In genomic region chr18:13801260-13801601, GRCh38 we compare ENCODE assay signal across 11 cellular contexts. TPM values are rescaled to one million over a fixed set of nuclear protein-coding genes. Genes with fewer than 3 reads are reported as not detected.
DNase-seq lines count a peak whose midpoint lies in the region; ATAC-seq and TF ChIP-seq lines count a peak whose summit lies in the region.
"Had no signal": no experiment of that assay in that cellular context is flagged by ENCODE, and none has a peak within 500 bp of the region (broad histone marks: within the 10 kb centered on the region; RNA-seq: fewer than 3 reads in every experiment).

No MANE protein-coding gene starts in this region.

- CTCF ChIA-PET in CD8-positive, alpha-beta T cell (lab: Charles Lee) = no interaction called here

- DNase-seq in CD8-positive, alpha-beta T cell = no peak
- no peak for DNase-seq in SK-N-MC (ENCODE audit: low read depth, low spot score)
- no peak for DNase-seq in fibroblast of villous mesenchyme (ENCODE audit: low read depth)
- DNase-seq in trophoblast cell = no peak
- no peak for DNase-seq in GM20000 (ENCODE audit: low spot score)
- DNase-seq in mucosa of gallbladder (ENCODE audit: low spot score) = no peak
- DNase-seq: cortex of kidney had no signal

- no peak overlapping the region for H4K8ac ChIP-seq in trophoblast cell (ENCODE audit: low read depth, low read length)

- no peak overlapping the region for H3K4ac ChIP-seq in trophoblast cell (ENCODE audit: low read depth, low read length)

- peaks cover 5% of the 10 kb centered on the region for H3K4me1 Mint-ChIP-seq in CD8-positive, alpha-beta T cell (ENCODE audit: low read depth)

- no peak overlapping the region for H3K23ac ChIP-seq in trophoblast cell (ENCODE audit: low read length)

- peak overlapping the region; percentile 74 for H3K4me2 ChIP-seq in trophoblast cell (ENCODE audit: low read length)

- H3K18ac ChIP-seq in trophoblast cell (ENCODE audit: low read length) = no peak overlapping the region

- H3K79me1 ChIP-seq in trophoblast cell (ENCODE audit: low read length) = peaks cover 3% of the 10 kb centered on the region

- no peak for TF ChIP-seq CTCF in CD8-positive, alpha-beta T cell (IDR thresholded peaks at IDR 0.05)
- TF ChIP-seq CTCF in fibroblast of villous mesenchyme (IDR thresholded peaks at IDR 0.05; ENCODE audit: insufficient read depth, low read depth, low read length) = no peak
- no peak for TF ChIP-seq CTCF in GM20000 (IDR thresholded peaks at IDR 0.05; ENCODE audit: extremely low read depth, missing control alignments)

- H4K12ac ChIP-seq in trophoblast cell (ENCODE audit: low read depth, low read length) = no peak overlapping the region

- peaks cover 61% of the 10 kb centered on the region for H3K27me3 Mint-ChIP-seq in CD8-positive, alpha-beta T cell (ENCODE audit: low read depth)

- no peak overlapping the region for H3K14ac ChIP-seq in trophoblast cell (ENCODE audit: low read length)

- H2BK5ac ChIP-seq in trophoblast cell (ENCODE audit: low read depth, low read length, poor library complexity) = no peak overlapping the region

- H3K36me3 Mint-ChIP-seq in CD8-positive, alpha-beta T cell = no peaks in the 10 kb centered on the region

- H3K36me3 ChIP-seq in CD8-positive, alpha-beta T cell (ENCODE audit: insufficient read depth, low read length) = no peaks in the 10 kb centered on the region
- H3K36me3 ChIP-seq in SK-N-MC (ENCODE audit: insufficient read depth, low read length) (no peaks in the 10 kb centered on the region), trophoblast cell (ENCODE audit: control insufficient read depth in 1 of 2, insufficient read depth in 2 of 2, low read length in 2 of 2) (no peaks in the 10 kb centered on the region)
- H3K36me3 ChIP-seq: neutrophil had no signal

- no peaks in the 10 kb centered on the region for H3K79me2 ChIP-seq in trophoblast cell (ENCODE audit: control insufficient read depth, insufficient read depth, low read length, poor library complexity)

- peaks cover 6% of the 10 kb centered on the region for H3K27me3 ChIP-seq in CD8-positive, alpha-beta T cell (ENCODE audit: insufficient read depth, low read length)
- no peaks in the 10 kb centered on the region for H3K27me3 ChIP-seq in trophoblast cell (ENCODE audit: insufficient read depth, low read length)

- intact Hi-C loops in CD8-positive, alpha-beta T cell (cut with DNase I, micrococcal nuclease) = loop anchor here in 1 of 2 experiments (10.0 kb wide), 1 partner anchor 56 kb away; no protein-coding TSS in a partner anchor

- H2BK12ac ChIP-seq in trophoblast cell (ENCODE audit: low read length) = no peak overlapping the region

- H3K9ac ChIP-seq in SK-N-MC (ENCODE audit: insufficient read length) = no peak overlapping the region
- H3K9ac ChIP-seq in trophoblast cell (ENCODE audit: low read length) = no peak overlapping the region

- POLR2A ChIA-PET in CD8-positive, alpha-beta T cell (lab: Charles Lee) = no interaction called here

- H3K27ac Mint-ChIP-seq in CD8-positive, alpha-beta T cell = no peak overlapping the region

- H3K4me3 ChIP-seq in CD8-positive, alpha-beta T cell (ENCODE audit: low read depth, low read length) = no peak overlapping the region
- H3K4me3 ChIP-seq in SK-N-MC = peak overlapping the region; percentile 65
- H3K4me3 ChIP-seq in fibroblast of villous mesenchyme (ENCODE audit: low read depth, low read length) = peak overlapping the region; percentile 32
- no peak overlapping the region for H3K4me3 ChIP-seq in trophoblast cell (ENCODE audit: low read depth, low read length)

- H4K91ac ChIP-seq in trophoblast cell (ENCODE audit: low read depth, low read length) = no peak overlapping the region

- peak overlapping the region; percentile 49 for H3K4me3 Mint-ChIP-seq in CD8-positive, alpha-beta T cell

- peaks cover 3% of the 10 kb centered on the region for H3K9me3 Mint-ChIP-seq in CD8-positive, alpha-beta T cell

- no peak overlapping the region for H2BK120ac ChIP-seq in trophoblast cell (ENCODE audit: insufficient read depth, low read length, poor library complexity)

- no peaks in the 10 kb centered on the region for H3K4me1 ChIP-seq in CD8-positive, alpha-beta T cell (ENCODE audit: insufficient read depth, low read length)
- H3K4me1 ChIP-seq in trophoblast cell (ENCODE audit: control insufficient read depth in 1 of 2, insufficient read depth in 2 of 2, low read length in 2 of 2) = peaks cover 14 to 16% of the 10 kb centered on the region in 2 experiments

- no peaks in the 10 kb centered on the region for H3K9me3 ChIP-seq in CD8-positive, alpha-beta T cell (ENCODE audit: low read length)
- H3K9me3 ChIP-seq in SK-N-MC (ENCODE audit: low read depth, low read length) = no peaks in the 10 kb centered on the region
- H3K9me3 ChIP-seq in trophoblast cell (ENCODE audit: insufficient read depth, low read depth, low read length) = no peaks in the 10 kb centered on the region
- H3K9me3 ChIP-seq: neutrophil had no signal

- no peak overlapping the region for H2AK5ac ChIP-seq in trophoblast cell (ENCODE audit: low read length)

- WGBS in trophoblast cell (ENCODE audit: extremely low coverage, insufficient coverage, insufficient read length) = no CpG with 5 or more reads among the region's 15 CpGs

- H2AFZ ChIP-seq in trophoblast cell (ENCODE audit: insufficient read depth, low read length, poor library complexity) = peak overlapping the region; percentile 44

- H3K27ac ChIP-seq in CD8-positive, alpha-beta T cell (ENCODE audit: low read depth, low read length) = no peak overlapping the region
- no peak overlapping the region for H3K27ac ChIP-seq in SK-N-MC
- H3K27ac ChIP-seq in trophoblast cell (ENCODE audit: low read depth, low read length) = no peak overlapping the region
- H3K27ac ChIP-seq: neutrophil had no signal

- ATAC-seq in CD8-positive, alpha-beta T cell = no peak
- ATAC-seq in GM18519 (IDR thresholded peaks at IDR 0.05; ENCODE audit: low FRiP score, unreplicated experiment) (no peak), GM21526 (IDR thresholded peaks at IDR 0.05; ENCODE audit: low FRiP score, unreplicated experiment) (no peak)

RNA-seq across cellular contexts. Expression of gene MC5R, which starts 22.7 kb away (rescaled TPM):
- total RNA-seq in CD8-positive, alpha-beta T cell = not detected
- total RNA-seq in fibroblast of villous mesenchyme = not detected in 2 replicates
- not detected in 2 replicates for polyA plus RNA-seq in trophoblast cell (2013)
- total RNA-seq in mucosa of gallbladder = not detected
- total RNA-seq: Daoy had no signal

Comparison
In these comparisons a context has a peak if more than half of its experiments do, and no peak if none do; other contexts are left out.
1. H3K4me3 ChIP-seq: peak in SK-N-MC (single experiment) and fibroblast of villous mesenchyme (single experiment); none in CD8-positive, alpha-beta T cell (single experiment) and trophoblast cell (single experiment).